In genomic region chr12:31804185-31804504, GRCh38 we compare ENCODE assay signal across 12 cellular contexts.
DNase-seq lines count a peak whose midpoint lies in the region; ATAC-seq and TF ChIP-seq lines count a peak whose summit lies in the region.
"Had no signal": no experiment of that assay in that cellular context is flagged by ENCODE, and none has a peak within 500 bp of the region (broad histone marks: within the 10 kb centered on the region; RNA-seq: fewer than 3 reads in every experiment).

No MANE protein-coding gene starts in this region.

- H3K9me3 ChIP-seq in hepatocyte (ENCODE audit: low read depth) (no peaks in the 10 kb centered on the region), gastroesophageal sphincter (no peaks in the 10 kb centered on the region), tibial nerve (no peaks in the 10 kb centered on the region), thyroid gland (no peaks in the 10 kb centered on the region)
- H3K9me3 ChIP-seq: ovary, suprapubic skin had no signal

- TF ChIP-seq CTCF in GM12864 (IDR thresholded peaks at IDR 0.05; ENCODE audit: low read depth, low read length, missing control alignments) (no peak), GM20000 (IDR thresholded peaks at IDR 0.05; ENCODE audit: extremely low read depth, missing control alignments) (no peak), hepatocyte (IDR thresholded peaks at IDR 0.05; ENCODE audit: poor library complexity) (no peak), glutamatergic neuron (IDR thresholded peaks at IDR 0.05; ENCODE audit: partially characterized antibody, unreplicated experiment) (no peak), gastroesophageal sphincter (IDR thresholded peaks at IDR 0.05) (no peak), tibial nerve (IDR thresholded peaks at IDR 0.05) (no peak), thyroid gland (IDR thresholded peaks at IDR 0.05) (no peak)

- H3K4me1 ChIP-seq in hepatocyte (ENCODE audit: insufficient read depth) (peaks cover 2% of the 10 kb centered on the region), gastroesophageal sphincter (no peaks in the 10 kb centered on the region), tibial nerve (no peaks in the 10 kb centered on the region), thyroid gland (no peaks in the 10 kb centered on the region)
- H3K4me1 ChIP-seq: suprapubic skin had no signal

- H3K36me3 ChIP-seq in hepatocyte (replicated peaks; ENCODE audit: insufficient read depth, low read depth) (no peaks in the 10 kb centered on the region), gastroesophageal sphincter (no peaks in the 10 kb centered on the region), tibial nerve (no peaks in the 10 kb centered on the region), thyroid gland (no peaks in the 10 kb centered on the region)
- H3K36me3 ChIP-seq: ovary, suprapubic skin had no signal

- H3K36me3 Mint-ChIP-seq in IgD-negative memory B cell (peaks cover 4% of the 10 kb centered on the region), glutamatergic neuron (ENCODE audit: unreplicated experiment) (no peaks in the 10 kb centered on the region)

- 88% methylated on average over 1 of the region's 1 CpG for WGBS in hepatocyte (ENCODE audit: low lambda C conversion rate, missing lambda C conversion rate)
- 58 to 67% methylated on average over 1 of the region's 1 CpG for WGBS in gastroesophageal sphincter (ENCODE audit: low coverage in 1 of 2), 2 donors
- 51 to 70% methylated on average over 1 of the region's 1 CpG for WGBS in tibial nerve, 2 donors
- 79 to 85% methylated on average over 1 of the region's 1 CpG for WGBS in thyroid gland, 2 donors

- H3K4me3 ChIP-seq in GM12864 (ENCODE audit: low read depth, low read length) (peak overlapping the region; percentile 43; the same call in 1 of the 2 replicates), hepatocyte (no peak overlapping the region), gastroesophageal sphincter (no peak overlapping the region), tibial nerve (no peak overlapping the region), thyroid gland (replicated peaks in 1 of 3) (no peak overlapping the region)
- H3K4me3 ChIP-seq: ovary, suprapubic skin had no signal

- peak overlapping the region; percentile 76 to 89 (median 84) for H3K4me3 Mint-ChIP-seq in IgD-negative memory B cell
- H3K4me3 Mint-ChIP-seq in glutamatergic neuron (ENCODE audit: unreplicated experiment): no peak overlapping the region

- intact Hi-C loops in thyroid gland (cut with DNase I): no loop called here

- H3K27me3 Mint-ChIP-seq in IgD-negative memory B cell (no peaks in the 10 kb centered on the region), glutamatergic neuron (ENCODE audit: unreplicated experiment) (no peaks in the 10 kb centered on the region)

- H3K27ac Mint-ChIP-seq in IgD-negative memory B cell: peak overlapping the region; percentile 70 to 85 (median 78)
- no peak overlapping the region for H3K27ac Mint-ChIP-seq in glutamatergic neuron (ENCODE audit: unreplicated experiment)

- H3K9me2 ChIP-seq in hepatocyte (replicated peaks; ENCODE audit: insufficient read depth): no peaks in the 10 kb centered on the region

- DNase-seq in GM12864 (ENCODE audit: low read depth) (peak; percentile 37), GM20000 (ENCODE audit: low spot score) (peak; percentile 68), hepatocyte (ENCODE audit: low spot score) (no peak), glutamatergic neuron (no peak), tibial nerve (ENCODE audit: low spot score in 2 of 2) (no peak), thyroid gland (no peak)
- DNase-seq: NCI-H1436 treated with DMSO at 0.1 percent for 48 hours; ovary; stimulated activated CD4-positive, alpha-beta T cell treated with anti-CD3 and anti-CD28 coated beads, Interleukin-4, amount 100 ng/mL, for 1 hour had no signal

- peak overlapping the region; percentile 28 for H2AFZ ChIP-seq in hepatocyte

- H3K79me2 ChIP-seq in hepatocyte: no peaks in the 10 kb centered on the region

- H3K27me3 ChIP-seq in hepatocyte (no peaks in the 10 kb centered on the region), gastroesophageal sphincter (no peaks in the 10 kb centered on the region), tibial nerve (no peaks in the 10 kb centered on the region), thyroid gland (no peaks in the 10 kb centered on the region)
- H3K27me3 ChIP-seq: ovary, suprapubic skin had no signal

- TF ChIP-seq POLR2A in gastroesophageal sphincter (IDR thresholded peaks at IDR 0.05) (no peak), tibial nerve (IDR thresholded peaks at IDR 0.05) (no peak), thyroid gland (IDR thresholded peaks at IDR 0.05) (no peak)

- H3K9me3 Mint-ChIP-seq in IgD-negative memory B cell (peaks cover 0 to 2% (median 0%) of the 10 kb centered on the region in 3 donors), glutamatergic neuron (ENCODE audit: unreplicated experiment) (peaks cover 1% of the 10 kb centered on the region)

- no peak overlapping the region for H3K4me2 ChIP-seq in hepatocyte

- H3K27ac ChIP-seq in hepatocyte: no peak overlapping the region
- no peak overlapping the region for H3K27ac ChIP-seq in gastroesophageal sphincter
- no peak overlapping the region for H3K27ac ChIP-seq in tibial nerve
- H3K27ac ChIP-seq in thyroid gland: no peak overlapping the region
- H3K27ac ChIP-seq: ovary, suprapubic skin had no signal

- H4K20me1 ChIP-seq in hepatocyte (ENCODE audit: insufficient read depth, poor library complexity, severe bottlenecking): no peaks in the 10 kb centered on the region

- TF ChIP-seq EP300 in gastroesophageal sphincter (IDR thresholded peaks at IDR 0.05) (no peak), tibial nerve (IDR thresholded peaks at IDR 0.05) (no peak)

- peaks cover 35 to 49% (median 43%) of the 10 kb centered on the region in 3 donors for H3K4me1 Mint-ChIP-seq in IgD-negative memory B cell
- no peaks in the 10 kb centered on the region for H3K4me1 Mint-ChIP-seq in glutamatergic neuron (ENCODE audit: low read depth, unreplicated experiment)

- no peak for ATAC-seq in gastroesophageal sphincter

Comparison
In these comparisons a context has a peak if more than half of its experiments do, and no peak if none do; other contexts are left out.
1. DNase-seq: peak in GM12864 (single experiment) and GM20000 (single experiment); none in hepatocyte (single experiment), glutamatergic neuron (single experiment), tibial nerve (0 of 2) and thyroid gland (0 of 2).